18 cellular contexts compared by ENCODE assay signal in genomic region chr3:156542101-156543042, GRCh38. TPM values are rescaled to one million over a fixed set of nuclear protein-coding genes. Genes with fewer than 3 reads are reported as not detected.
DNase-seq lines count a peak whose midpoint lies in the region; ATAC-seq and TF ChIP-seq lines count a peak whose summit lies in the region.
"Had no signal": no experiment of that assay in that cellular context is flagged by ENCODE, and none has a peak within 500 bp of the region (broad histone marks: within the 10 kb centered on the region; RNA-seq: fewer than 3 reads in every experiment).

No MANE protein-coding gene starts in this region.

- no peak for DNase-seq in PC-3
- DNase-seq in mesothelial cell of epicardium (ENCODE audit: low spot score in 2 of 2, unreplicated experiment in 2 of 2): no peak
- no peak for DNase-seq in suprapubic skin (ENCODE audit: low spot score in 2 of 2)
- DNase-seq in progenitor cell of endocrine pancreas (ENCODE audit: low spot score, unreplicated experiment): no peak
- no peak for DNase-seq in NCI-H1930 (lab: John Stamatoyannopoulos, UW)
- no peak for DNase-seq in islet precursor cell
- DNase-seq: activated CD8-positive, alpha-beta memory T cell treated with anti-CD3 and anti-CD28 coated beads, Interleukin-2, amount 10 ng/mL, durations not matched to agents 7 days and 5 days; activated naive CD4-positive, alpha-beta T cell treated with anti-CD3 and anti-CD28 coated beads, Interleukin-2, amount 10 ng/mL, durations not matched to agents 7 days and 5 days; EL; NCI-H1092; NCI-H2171; nucleus accumbens; stimulated activated CD8-positive, alpha-beta memory T cell treated with anti-CD3 and anti-CD28 coated beads, Interleukin-4, amount 100 ng/mL, for 48 hours had no signal

- CTCF ChIA-PET in PC-3 (lab: Charles Lee): no interaction called here

- H4K20me1 ChIP-seq in PC-3 (ENCODE audit: low read length): peaks cover 8% of the 10 kb centered on the region; the same call in 1 of the 2 replicates

- H3K27ac Mint-ChIP-seq in mesothelial cell of epicardium (peak overlapping the region; percentile 12), progenitor cell of endocrine pancreas (no peak overlapping the region)
- H3K27ac Mint-ChIP-seq: activated naive CD4-positive, alpha-beta T cell treated with anti-CD3 and anti-CD28 coated beads, Interleukin-2, amount 10 ng/mL, durations not matched to agents 7 days and 5 days had no signal

- H3K4me1 ChIP-seq in PC-3 (ENCODE audit: insufficient read depth, low read length): peaks cover 4% of the 10 kb centered on the region; the same call in 1 of the 2 replicates
- peaks cover 28% of the 10 kb centered on the region for H3K4me1 ChIP-seq in suprapubic skin

- H3K4me3 Mint-ChIP-seq in mesothelial cell of epicardium (no peak overlapping the region), progenitor cell of endocrine pancreas (ENCODE audit: low read depth) (no peak overlapping the region)
- H3K4me3 Mint-ChIP-seq: activated CD8-positive, alpha-beta memory T cell treated with anti-CD3 and anti-CD28 coated beads, Interleukin-2, amount 10 ng/mL, durations not matched to agents 7 days and 5 days; activated naive CD4-positive, alpha-beta T cell treated with anti-CD3 and anti-CD28 coated beads, Interleukin-2, amount 10 ng/mL, durations not matched to agents 7 days and 5 days had no signal

- BruUV-seq in PC-3 (replicated peaks; lab: Mats Ljungman, UMichigan): TSS peak; percentile 13

- H3K9ac ChIP-seq in PC-3 (ENCODE audit: low read length): no peak overlapping the region

- H3K4me1 Mint-ChIP-seq in mesothelial cell of epicardium (peaks cover 15% of the 10 kb centered on the region), progenitor cell of endocrine pancreas (ENCODE audit: low read depth) (peaks cover 7% of the 10 kb centered on the region)

- 38% methylated on average over 5 of the region's 5 CpGs for WGBS in suprapubic skin

- ATAC-seq in PC-3: no peak
- no peak for ATAC-seq in HG02798 (IDR thresholded peaks at IDR 0.05; ENCODE audit: poor library complexity, unreplicated experiment)
- ATAC-seq: activated CD8-positive, alpha-beta memory T cell treated with anti-CD3 and anti-CD28 coated beads, Interleukin-2, amount 10 ng/mL, durations not matched to agents 7 days and 5 days had no signal

- H3K4me3 ChIP-seq in PC-3 (ENCODE audit: low read length) (no peak overlapping the region), suprapubic skin (no peak overlapping the region)
- H3K4me3 ChIP-seq: lung had no signal

- H3K36me3 Mint-ChIP-seq in mesothelial cell of epicardium: peaks cover 17% of the 10 kb centered on the region
- peaks cover 17% of the 10 kb centered on the region for H3K36me3 Mint-ChIP-seq in progenitor cell of endocrine pancreas (ENCODE audit: insufficient read depth)

- no peaks in the 10 kb centered on the region for H3F3A ChIP-seq in PC-3 (ENCODE audit: low read length, unreplicated experiment)

- intact Hi-C loops in PC-3 (cut with micrococcal nuclease): no loop called here

- no peaks in the 10 kb centered on the region for H3K9me2 ChIP-seq in PC-3 (replicated peaks; ENCODE audit: low read length)

- H3K4me2 ChIP-seq in PC-3 (ENCODE audit: low read length): no peak overlapping the region

- H2AFZ ChIP-seq in PC-3 (ENCODE audit: low read length): no peak overlapping the region

- H3K9me3 ChIP-seq in PC-3 (ENCODE audit: low read length): no peaks in the 10 kb centered on the region
- no peaks in the 10 kb centered on the region for H3K9me3 ChIP-seq in suprapubic skin

- H3K36me3 ChIP-seq in PC-3 (ENCODE audit: low read depth, low read length) (peaks cover 74% of the 10 kb centered on the region), suprapubic skin (peaks cover 35% of the 10 kb centered on the region)

- TF ChIP-seq EP300 in suprapubic skin (IDR thresholded peaks at IDR 0.05): no peak

- POLR2A ChIA-PET in PC-3 (lab: Charles Lee; ENCODE audit: unreplicated experiment): no interaction called here

- H3K27me3 Mint-ChIP-seq in mesothelial cell of epicardium (ENCODE audit: low read depth) (no peaks in the 10 kb centered on the region), progenitor cell of endocrine pancreas (no peaks in the 10 kb centered on the region)
- H3K27me3 Mint-ChIP-seq: activated CD8-positive, alpha-beta memory T cell treated with anti-CD3 and anti-CD28 coated beads, Interleukin-2, amount 10 ng/mL, durations not matched to agents 7 days and 5 days; activated naive CD4-positive, alpha-beta T cell treated with anti-CD3 and anti-CD28 coated beads, Interleukin-2, amount 10 ng/mL, durations not matched to agents 7 days and 5 days had no signal

- H3K27ac ChIP-seq in PC-3 (ENCODE audit: low read length) (no peak overlapping the region), cingulate gyrus (ENCODE audit: low read depth, low read length) (peak overlapping the region; percentile 56), suprapubic skin (peak overlapping the region; percentile 50)
- H3K27ac ChIP-seq: C4-2B, VCaP had no signal

- no peak for TF ChIP-seq POLR2A in suprapubic skin (IDR thresholded peaks at IDR 0.05)

- H3K27me3 ChIP-seq in PC-3 (ENCODE audit: low read length): no peaks in the 10 kb centered on the region
- no peaks in the 10 kb centered on the region for H3K27me3 ChIP-seq in suprapubic skin

- no peaks in the 10 kb centered on the region for H3K9me3 Mint-ChIP-seq in mesothelial cell of epicardium
- no peaks in the 10 kb centered on the region for H3K9me3 Mint-ChIP-seq in progenitor cell of endocrine pancreas (ENCODE audit: low read depth)
- H3K9me3 Mint-ChIP-seq: activated naive CD4-positive, alpha-beta T cell treated with anti-CD3 and anti-CD28 coated beads, Interleukin-2, amount 10 ng/mL, durations not matched to agents 7 days and 5 days had no signal

- H3K79me2 ChIP-seq in PC-3 (ENCODE audit: low read length): peaks cover 39% of the 10 kb centered on the region

- no peak for TF ChIP-seq CTCF in PC-3 (conservative IDR thresholded peaks at IDR 0.05; ENCODE audit: low read depth, low read length)
- TF ChIP-seq CTCF in mesothelial cell of epicardium (IDR thresholded peaks at IDR 0.05; ENCODE audit: unreplicated experiment): no peak
- no peak for TF ChIP-seq CTCF in suprapubic skin (IDR thresholded peaks at IDR 0.05)
- no peak for TF ChIP-seq CTCF in progenitor cell of endocrine pancreas (IDR thresholded peaks at IDR 0.05; ENCODE audit: unreplicated experiment)

RNA-seq across cellular contexts. Expression of gene SSR3, which starts 12.5 kb away (rescaled TPM):
- total RNA-seq in PC-3 (2014; rRNA removed) (171 and 178 TPM in 2 replicates), mesothelial cell of epicardium (120 to 127 TPM (median 127 TPM) in 3 replicates), suprapubic skin (10 to 100 TPM; 56.4 to 72.9 (median 62.4) TPM), progenitor cell of endocrine pancreas (129 and 135 TPM in 2 replicates)
